ENCODE assay signal across 17 cellular contexts in genomic region chr14:74963178-74963704, GRCh38. TPM values are rescaled to one million over a fixed set of nuclear protein-coding genes. Genes with fewer than 3 reads are reported as not detected.
DNase-seq lines count a peak whose midpoint lies in the region; ATAC-seq and TF ChIP-seq lines count a peak whose summit lies in the region.
"Had no signal": no experiment of that assay in that cellular context is flagged by ENCODE, and none has a peak within 500 bp of the region (broad histone marks: within the 10 kb centered on the region; RNA-seq: fewer than 3 reads in every experiment).

No MANE protein-coding gene starts in this region.

- H3K9me3 ChIP-seq in psoas muscle: no peaks in the 10 kb centered on the region
- H3K9me3 ChIP-seq in stomach: no peaks in the 10 kb centered on the region
- no peaks in the 10 kb centered on the region for H3K9me3 ChIP-seq in BE2C
- H3K9me3 ChIP-seq: right lobe of liver had no signal

- DNase-seq in GM10248 (ENCODE audit: extremely low spot score): peak; percentile 44
- no peak for DNase-seq in psoas muscle
- no peak for DNase-seq in stomach
- no peak for DNase-seq in stimulated activated CD4-positive, alpha-beta T cell treated with anti-CD3 and anti-CD28 coated beads, Interleukin-2, amount 100 ng/mL, for 24 hours
- DNase-seq in BE2C: no peak
- DNase-seq: activated CD4-positive, alpha-beta T cell treated with anti-CD3 and anti-CD28 coated beads for 4 hours; activated naive CD4-positive, alpha-beta T cell treated with anti-CD3 and anti-CD28 coated beads for 36 hours; midbrain; NCI-H1417 treated with DMSO at 0.1 percent for 48 hours; nucleus accumbens; right lobe of liver; stimulated activated CD4-positive, alpha-beta T cell treated with anti-CD3 and anti-CD28 coated beads, Interleukin-1b, Interleukin-23, amount 100 ng/mL, for 48 hours had no signal

- H3K36me3 Mint-ChIP-seq in IgD-negative memory B cell: no peaks in the 10 kb centered on the region
- no peaks in the 10 kb centered on the region for H3K36me3 Mint-ChIP-seq in dendritic cell treated with granulocyte-macrophage colony-stimulating factor and Interleukin-4, amounts not matched to agents 40 ng/mL and 50 ng/mL, for 4 days (ENCODE audit: low read depth)

- TF ChIP-seq CTCF in GM10248 (IDR thresholded peaks at IDR 0.05; ENCODE audit: control extremely low read depth, extremely low read depth, low read depth, missing control alignments): no peak
- TF ChIP-seq CTCF in psoas muscle (IDR thresholded peaks at IDR 0.05): no peak
- no peak for TF ChIP-seq CTCF in stomach (IDR thresholded peaks at IDR 0.05)
- no peak for TF ChIP-seq CTCF in BE2C (IDR thresholded peaks at IDR 0.05; ENCODE audit: low read depth, low read length)

- H3K4me3 ChIP-seq in psoas muscle (no peak overlapping the region), stomach (no peak overlapping the region), BE2C (ENCODE audit: low read depth, low read length) (no peak overlapping the region)
- H3K4me3 ChIP-seq: PC-9, right lobe of liver, SK-N-MC had no signal

- peak overlapping the region in 1 of 4 donors; percentile 83 for H3K4me3 Mint-ChIP-seq in IgD-negative memory B cell
- no peak overlapping the region for H3K4me3 Mint-ChIP-seq in dendritic cell treated with granulocyte-macrophage colony-stimulating factor and Interleukin-4, amounts not matched to agents 40 ng/mL and 50 ng/mL, for 4 days
- H3K4me3 Mint-ChIP-seq: activated naive CD4-positive, alpha-beta T cell treated with anti-CD3 and anti-CD28 coated beads for 36 hours had no signal

- H3K36me3 ChIP-seq in psoas muscle (ENCODE audit: insufficient read depth in 1 of 2, low read depth in 1 of 2) (no peaks in the 10 kb centered on the region), stomach (no peaks in the 10 kb centered on the region), BE2C (no peaks in the 10 kb centered on the region)
- H3K36me3 ChIP-seq: right lobe of liver had no signal

- TF ChIP-seq EP300 in stomach (IDR thresholded peaks at IDR 0.05): no peak

- H3K27me3 ChIP-seq in psoas muscle (ENCODE audit: insufficient read depth in 3 of 3, low read length in 2 of 3): no peaks in the 10 kb centered on the region
- H3K27me3 ChIP-seq in stomach: peaks cover 0 to 4% (median 0%) of the 10 kb centered on the region in 3 donors
- no peaks in the 10 kb centered on the region for H3K27me3 ChIP-seq in BE2C
- H3K27me3 ChIP-seq: right lobe of liver had no signal

- H3K27ac ChIP-seq in psoas muscle (peak overlapping the region; percentile 61), stomach (no peak overlapping the region)
- H3K27ac ChIP-seq: PC-9, right lobe of liver, SK-N-MC had no signal

- POLR2A ChIA-PET in GM10248 (lab: Yijun Ruan, JAX): no interaction called here

- H3K9me3 Mint-ChIP-seq in IgD-negative memory B cell: no peaks in the 10 kb centered on the region
- no peaks in the 10 kb centered on the region for H3K9me3 Mint-ChIP-seq in dendritic cell treated with granulocyte-macrophage colony-stimulating factor and Interleukin-4, amounts not matched to agents 40 ng/mL and 50 ng/mL, for 4 days
- H3K9me3 Mint-ChIP-seq: activated naive CD4-positive, alpha-beta T cell treated with anti-CD3 and anti-CD28 coated beads for 36 hours; HFFc6 had no signal

- H3K4me1 Mint-ChIP-seq in IgD-negative memory B cell: peaks cover 12 to 17% (median 15%) of the 10 kb centered on the region in 3 donors
- H3K4me1 Mint-ChIP-seq in dendritic cell treated with granulocyte-macrophage colony-stimulating factor and Interleukin-4, amounts not matched to agents 40 ng/mL and 50 ng/mL, for 4 days (ENCODE audit: low read depth): peaks cover 54% of the 10 kb centered on the region

- no peak for TF ChIP-seq POLR2A in stomach (IDR thresholded peaks at IDR 0.05)

- WGBS in psoas muscle, 3 donors: 30 to 40% (median 34%) methylated on average over 12 of the region's 12 CpGs
- 63 to 75% (median 69%) methylated on average over 8 to 12 of the region's 12 CpGs for WGBS in stomach, 5 donors

- H3K27ac Mint-ChIP-seq in IgD-negative memory B cell: peak overlapping the region; percentile 2 to 69 (median 8)
- peak overlapping the region; percentile 86 for H3K27ac Mint-ChIP-seq in dendritic cell treated with granulocyte-macrophage colony-stimulating factor and Interleukin-4, amounts not matched to agents 40 ng/mL and 50 ng/mL, for 4 days
- H3K27ac Mint-ChIP-seq: activated naive CD4-positive, alpha-beta T cell treated with anti-CD3 and anti-CD28 coated beads for 36 hours had no signal

- ATAC-seq in psoas muscle: peak in 1 of 4 donors; percentile 35

- intact Hi-C loops in dendritic cell treated with granulocyte-macrophage colony-stimulating factor and Interleukin-4, amounts not matched to agents 40 ng/mL and 50 ng/mL, for 4 days (cut with micrococcal nuclease): loop anchor here (2.0 kb wide), 1 partner anchor 40 kb away; the partner anchor contains the start of gene EIF2B2
- intact Hi-C loops in psoas muscle (cut with DNase I) (no loop called here), stomach (cut with DNase I; ENCODE audit: low total_unique reads) (no loop called here)

- CTCF ChIA-PET in GM10248 (lab: Yijun Ruan, JAX): interaction anchor here (0.8 to 7.5 kb wide), 4 partner anchors 12 to 41 kb away, joined by 3 to 93 read pairs (median 5); no protein-coding TSS in a partner anchor

- peaks cover 11% of the 10 kb centered on the region for H3K4me1 ChIP-seq in psoas muscle
- H3K4me1 ChIP-seq in stomach: no peaks in the 10 kb centered on the region
- H3K4me1 ChIP-seq in BE2C: peaks cover 4% of the 10 kb centered on the region; the same call in 1 of the 2 replicates
- H3K4me1 ChIP-seq: right lobe of liver had no signal

- H3K27me3 Mint-ChIP-seq in IgD-negative memory B cell: peaks cover 4% of the 10 kb centered on the region
- H3K27me3 Mint-ChIP-seq in dendritic cell treated with granulocyte-macrophage colony-stimulating factor and Interleukin-4, amounts not matched to agents 40 ng/mL and 50 ng/mL, for 4 days: peaks cover 4% of the 10 kb centered on the region

RNA-seq across cellular contexts. Expression of gene PGF, which starts 7.8 kb away (rescaled TPM):
- polyA plus RNA-seq in IgD-negative memory B cell (not detected), psoas muscle (1 to 10 TPM; 2.5 to 9.2 (median 2.6) TPM), stomach (1 to 10 TPM; 3.7 to 7.2 (median 4.8) TPM)
- total RNA-seq in psoas muscle (1 to 10 TPM; 4.1 to 9.8 (median 8.1) TPM), stomach (10 to 100 TPM in 1 of 5 donors, 1 to 10 TPM in 3, not detected in 1; 1.8 to 13.3 (median 8.1) TPM)
- polyA plus RNA-seq in BE2C (2012; ENCODE audit: insufficient read depth, insufficient read length, low read depth): 44.0 TPM

RNA-seq across cellular contexts. Expression of gene EIF2B2, which starts 39.5 kb away (rescaled TPM):
- polyA plus RNA-seq in IgD-negative memory B cell (29.2 TPM), psoas muscle (10 to 100 TPM; 64.4 to 91.9 (median 74.8) TPM), stomach (10 to 100 TPM; 27.6 to 32.1 (median 29.1) TPM)
- total RNA-seq in psoas muscle (10 to 100 TPM; 44.5 to 68.9 (median 54.6) TPM), stomach (100 to 1,000 TPM in 1 of 5 donors, 10 to 100 TPM in 3, 1 to 10 TPM in 1; 5.8 to 182 (median 23.7) TPM)
- 153 TPM for polyA plus RNA-seq in BE2C (2012; ENCODE audit: insufficient read depth, insufficient read length, low read depth)

RNA-seq across cellular contexts. Expression of gene RPS6KL1, which starts 40.2 kb away (rescaled TPM):
- 1.4 TPM for polyA plus RNA-seq in IgD-negative memory B cell
- 10 to 100 TPM; 23.0 to 34.1 (median 28.1) TPM for total RNA-seq in psoas muscle
- polyA plus RNA-seq in psoas muscle: 10 to 100 TPM in 2 of 3 donors, 1 to 10 TPM in 1; 9.4 to 25.6 (median 11.1) TPM
- total RNA-seq in stomach: 1 to 10 TPM in 2 of 5 donors, not detected in 3; 1.3 to 2.0 TPM
- polyA plus RNA-seq in stomach: 1 to 10 TPM in 2 of 3 donors, under 1 TPM in 1; 0.92 to 2.5 (median 2.0) TPM
- 122 TPM for polyA plus RNA-seq in BE2C (2012; ENCODE audit: insufficient read depth, insufficient read length, low read depth)
